Comparison of ENCODE assay signal across 9 cellular contexts in the genomic region with DNA sequence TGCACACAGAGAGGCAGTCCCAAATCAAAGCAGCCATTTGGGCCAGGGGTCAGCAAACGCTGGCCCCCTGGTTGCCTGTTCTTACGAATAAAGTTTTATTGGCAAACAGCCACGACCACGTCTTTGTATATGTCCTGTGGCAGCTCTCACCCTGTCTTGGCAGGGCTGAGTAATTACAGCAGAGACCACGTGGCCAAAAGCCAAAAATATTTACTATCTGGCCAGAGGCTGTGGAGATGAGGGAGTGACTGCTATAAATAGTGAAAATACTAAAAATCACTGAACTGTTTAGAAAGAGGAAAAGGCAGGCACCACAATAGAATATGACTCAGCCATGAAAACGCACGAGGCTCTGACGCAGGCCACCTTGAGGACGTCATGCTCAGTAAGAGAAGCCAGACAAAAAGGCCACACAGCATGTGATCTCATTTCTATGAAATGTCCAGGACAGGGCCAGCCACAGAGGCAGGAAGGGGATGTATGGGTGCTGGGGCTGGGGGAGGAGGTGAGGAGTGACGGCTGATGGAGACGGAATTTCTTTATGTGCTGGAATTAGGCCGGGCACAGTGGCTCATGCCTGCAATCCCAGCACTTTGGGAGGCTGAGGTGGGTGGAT. TPM values are rescaled to one million over a fixed set of nuclear protein-coding genes. Genes with fewer than 3 reads are reported as not detected.
DNase-seq lines count a peak whose midpoint lies in the region; ATAC-seq and TF ChIP-seq lines count a peak whose summit lies in the region.
"Had no signal": no experiment of that assay in that cellular context is flagged by ENCODE, and none has a peak within 500 bp of the region (broad histone marks: within the 10 kb centered on the region; RNA-seq: fewer than 3 reads in every experiment).

No MANE protein-coding gene starts in this region.

- no peak overlapping the region for H3K27ac Mint-ChIP-seq in naive thymus-derived CD4-positive, alpha-beta T cell
- H3K27ac Mint-ChIP-seq: activated naive CD4-positive, alpha-beta T cell treated with anti-CD3 and anti-CD28 coated beads, Interleukin-2, amount 50 U/mL, for 24 hours had no signal

- H3K27ac ChIP-seq in naive thymus-derived CD4-positive, alpha-beta T cell (ENCODE audit: low read depth, low read length), result no peak overlapping the region

- H3K27me3 Mint-ChIP-seq in naive thymus-derived CD4-positive, alpha-beta T cell, result no peaks in the 10 kb centered on the region
- H3K27me3 Mint-ChIP-seq: activated naive CD4-positive, alpha-beta T cell treated with anti-CD3 and anti-CD28 coated beads, Interleukin-2, amount 50 U/mL, for 24 hours had no signal

- H3K4me3 Mint-ChIP-seq in naive thymus-derived CD4-positive, alpha-beta T cell, result no peak overlapping the region
- H3K4me3 Mint-ChIP-seq: activated naive CD4-positive, alpha-beta T cell treated with anti-CD3 and anti-CD28 coated beads, Interleukin-2, amount 50 U/mL, for 24 hours had no signal

- H3K9me3 ChIP-seq in naive thymus-derived CD4-positive, alpha-beta T cell (ENCODE audit: control insufficient read depth in 2 of 3, low read length in 3 of 3), result no peaks in the 10 kb centered on the region

- H3K36me3 ChIP-seq in naive thymus-derived CD4-positive, alpha-beta T cell (ENCODE audit: control insufficient read depth in 2 of 3, insufficient read depth in 3 of 3, low read length in 3 of 3), result peaks cover 0 to 60% (median 3%) of the 10 kb centered on the region in 3 experiments

- H3K27me3 ChIP-seq in naive thymus-derived CD4-positive, alpha-beta T cell (ENCODE audit: control insufficient read depth in 2 of 2, insufficient read depth in 2 of 2, low read length in 2 of 2), result no peaks in the 10 kb centered on the region

- no peaks in the 10 kb centered on the region for H3K9me3 Mint-ChIP-seq in naive thymus-derived CD4-positive, alpha-beta T cell
- H3K9me3 Mint-ChIP-seq: activated naive CD4-positive, alpha-beta T cell treated with anti-CD3 and anti-CD28 coated beads, Interleukin-2, amount 50 U/mL, for 24 hours had no signal

- DNase-seq in AG09319 (ENCODE audit: extremely low read depth, low read depth), result peak; percentile 96
- DNase-seq in NCI-H446 (lab: John Stamatoyannopoulos, UW), result peak; percentile 81 to 91
- peak; percentile 85 for DNase-seq in epidermal melanocyte (ENCODE audit: insufficient read length, low spot score)
- no peak for DNase-seq in naive thymus-derived CD4-positive, alpha-beta T cell
- DNase-seq in activated gamma-delta T cell (lab: John Stamatoyannopoulos, UW), result no peak
- DNase-seq in germinal center (ENCODE audit: low spot score), result no peak
- no peak for DNase-seq in NCI-H2081 treated with DMSO at 0.1 percent for 48 hours (lab: John Stamatoyannopoulos, UW)

- CTCF ChIA-PET in naive thymus-derived CD4-positive, alpha-beta T cell (lab: Charles Lee), result interaction anchor here (0.8 kb wide), 1 partner anchor 64 kb away, joined by 6 read pairs; no protein-coding TSS in a partner anchor

- H3K4me1 ChIP-seq in naive thymus-derived CD4-positive, alpha-beta T cell (ENCODE audit: control insufficient read depth in 2 of 2, insufficient read depth in 2 of 2, low read length in 2 of 2), result no peaks in the 10 kb centered on the region

- no peak for TF ChIP-seq CTCF in AG09319 (IDR thresholded peaks at IDR 0.05; ENCODE audit: low read depth, low read length)

- intact Hi-C loops in naive thymus-derived CD4-positive, alpha-beta T cell (cut with micrococcal nuclease), result no loop called here

- H3K4me1 Mint-ChIP-seq in naive thymus-derived CD4-positive, alpha-beta T cell, result no peaks in the 10 kb centered on the region
- H3K4me1 Mint-ChIP-seq: activated naive CD4-positive, alpha-beta T cell treated with anti-CD3 and anti-CD28 coated beads, Interleukin-2, amount 50 U/mL, for 24 hours had no signal

- POLR2A ChIA-PET in naive thymus-derived CD4-positive, alpha-beta T cell (lab: Charles Lee), result no interaction called here

- peaks cover 0 to 13% (median 6%) of the 10 kb centered on the region in 5 donors for H3K36me3 Mint-ChIP-seq in naive thymus-derived CD4-positive, alpha-beta T cell
- H3K36me3 Mint-ChIP-seq: activated naive CD4-positive, alpha-beta T cell treated with anti-CD3 and anti-CD28 coated beads, Interleukin-2, amount 50 U/mL, for 24 hours had no signal

- H3K4me3 ChIP-seq in naive thymus-derived CD4-positive, alpha-beta T cell (ENCODE audit: low read length), result no peak overlapping the region

- peak; percentile 37 for ATAC-seq in naive thymus-derived CD4-positive, alpha-beta T cell
- ATAC-seq in HG02973 (IDR thresholded peaks at IDR 0.05; ENCODE audit: unreplicated experiment), result no peak

RNA-seq across cellular contexts. Expression of a gene that starts 29.4 kb away (rescaled TPM):
- 1 to 10 TPM in 1 of 5 experiments, under 1 TPM in 1, not detected in 3; 0.82 to 1.8 TPM for total RNA-seq in naive thymus-derived CD4-positive, alpha-beta T cell
- not detected for polyA plus RNA-seq in naive thymus-derived CD4-positive, alpha-beta T cell

RNA-seq across cellular contexts. Expression of a gene that starts 32.3 kb away (rescaled TPM):
- not detected for total RNA-seq in naive thymus-derived CD4-positive, alpha-beta T cell
- not detected for polyA plus RNA-seq in naive thymus-derived CD4-positive, alpha-beta T cell

RNA-seq across cellular contexts. Expression of a gene that starts 49.6 kb away (rescaled TPM):
- 10 to 100 TPM in 1 of 5 experiments, 1 to 10 TPM in 4; 4.4 to 16.4 (median 8.0) TPM for total RNA-seq in naive thymus-derived CD4-positive, alpha-beta T cell
- 10 to 100 TPM in 1 of 2 donors, 1 to 10 TPM in 1; 4.6 to 15.0 TPM for polyA plus RNA-seq in naive thymus-derived CD4-positive, alpha-beta T cell

RNA-seq across cellular contexts. Expression of a gene that starts 55.2 kb away (rescaled TPM):
- 10 to 100 TPM; 60.7 to 90.7 (median 71.3) TPM for total RNA-seq in naive thymus-derived CD4-positive, alpha-beta T cell
- polyA plus RNA-seq in naive thymus-derived CD4-positive, alpha-beta T cell, result 10 to 100 TPM in 1 of 2 donors, 1 to 10 TPM in 1; 7.8 to 15.1 TPM

Comparison
In these comparisons a context has a peak if more than half of its experiments do, and no peak if none do; other contexts are left out.
1. DNase-seq: peak in AG09319 (single experiment), NCI-H446 (2 of 2) and epidermal melanocyte (single experiment); none in naive thymus-derived CD4-positive, alpha-beta T cell (0 of 9), activated gamma-delta T cell (single experiment), germinal center (single experiment) and NCI-H2081 treated with DMSO at 0.1 percent for 48 hours (single experiment).